Comparison of ENCODE assay signal across 1 cellular context in the genomic region with DNA sequence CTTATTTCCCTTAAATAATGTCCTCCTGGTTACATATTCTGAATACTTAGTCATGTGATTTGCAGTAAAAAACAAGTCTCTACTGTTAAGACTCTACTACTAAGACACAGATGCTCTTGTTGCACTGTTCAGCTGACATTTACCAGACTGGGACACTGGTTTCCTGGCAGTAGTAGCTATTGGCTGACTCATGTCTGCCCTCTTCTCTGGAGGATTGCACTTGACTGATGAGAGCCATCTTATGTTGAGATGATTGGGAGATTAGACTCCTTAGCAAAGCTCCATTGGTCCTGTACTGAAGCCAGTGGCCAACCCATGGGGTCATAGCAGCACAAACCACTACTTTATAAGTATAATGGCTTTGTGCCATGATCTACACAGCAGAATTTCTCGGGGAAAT.
TF ChIP-seq lines count a peak whose summit lies in the region.

No MANE protein-coding gene starts in this region.

TF ChIP-seq in SK-N-SH, 30 proteins besides CTCF, POLR2A, EP300 and RAD21 (continued from another document):
- TF ChIP-seq, protein P1, sequence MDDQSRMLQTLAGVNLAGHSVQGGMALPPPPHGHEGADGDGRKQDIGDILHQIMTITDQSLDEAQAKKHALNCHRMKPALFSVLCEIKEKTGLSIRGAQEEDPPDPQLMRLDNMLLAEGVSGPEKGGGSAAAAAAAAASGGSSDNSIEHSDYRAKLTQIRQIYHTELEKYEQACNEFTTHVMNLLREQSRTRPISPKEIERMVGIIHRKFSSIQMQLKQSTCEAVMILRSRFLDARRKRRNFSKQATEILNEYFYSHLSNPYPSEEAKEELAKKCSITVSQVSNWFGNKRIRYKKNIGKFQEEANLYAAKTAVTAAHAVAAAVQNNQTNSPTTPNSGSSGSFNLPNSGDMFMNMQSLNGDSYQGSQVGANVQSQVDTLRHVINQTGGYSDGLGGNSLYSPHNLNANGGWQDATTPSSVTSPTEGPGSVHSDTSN (IDR thresholded peaks at IDR 0.05), result peak; percentile 48; the same call in 1 of the 2 replicates
- TF ChIP-seq YY1 (IDR thresholded peaks at IDR 0.05; ENCODE audit: low read depth) (no peak), TCF12 (IDR thresholded peaks at IDR 0.05) (peak; percentile 68), GATA2 (CRISPR knock-in tag; IDR thresholded peaks at IDR 0.05) (no peak), FOSL2 (IDR thresholded peaks at IDR 0.05; ENCODE audit: borderline replicate concordance, low read depth) (0 out of 2 replicates have a peak, but pooled peaks have one; percentile 3), GABPA (IDR thresholded peaks at IDR 0.05; ENCODE audit: low read depth) (no peak), USF2 (IDR thresholded peaks at IDR 0.05; ENCODE audit: borderline replicate concordance, low read depth, low read length) (no peak), CHD2 (IDR thresholded peaks at IDR 0.05; ENCODE audit: low read length, partially characterized antibody) (no peak), RXRA (IDR thresholded peaks at IDR 0.05; ENCODE audit: borderline replicate concordance, low read depth) (no peak), EZH2phosphoT487 (IDR thresholded peaks at IDR 0.05; ENCODE audit: borderline replicate concordance, low read depth) (no peak), RCOR1 (IDR thresholded peaks at IDR 0.05; ENCODE audit: low read length) (no peak), FOXJ3 (CRISPR knock-in tag; IDR thresholded peaks at IDR 0.05) (no peak)
- TF ChIP-seq, protein P2, sequence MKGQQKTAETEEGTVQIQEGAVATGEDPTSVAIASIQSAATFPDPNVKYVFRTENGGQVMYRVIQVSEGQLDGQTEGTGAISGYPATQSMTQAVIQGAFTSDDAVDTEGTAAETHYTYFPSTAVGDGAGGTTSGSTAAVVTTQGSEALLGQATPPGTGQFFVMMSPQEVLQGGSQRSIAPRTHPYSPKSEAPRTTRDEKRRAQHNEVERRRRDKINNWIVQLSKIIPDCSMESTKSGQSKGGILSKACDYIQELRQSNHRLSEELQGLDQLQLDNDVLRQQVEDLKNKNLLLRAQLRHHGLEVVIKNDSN (IDR thresholded peaks at IDR 0.05; ENCODE audit: borderline replicate concordance, low read depth), result no peak
- TF ChIP-seq, protein P3, sequence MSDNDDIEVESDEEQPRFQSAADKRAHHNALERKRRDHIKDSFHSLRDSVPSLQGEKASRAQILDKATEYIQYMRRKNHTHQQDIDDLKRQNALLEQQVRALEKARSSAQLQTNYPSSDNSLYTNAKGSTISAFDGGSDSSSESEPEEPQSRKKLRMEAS (IDR thresholded peaks at IDR 0.05; ENCODE audit: low read depth), result no peak
